Comparison of ENCODE assay signal across 8 cellular contexts in genomic region chr7:139341776-139342244, GRCh38. TPM values are rescaled to one million over a fixed set of nuclear protein-coding genes. Genes with fewer than 3 reads are reported as not detected.
DNase-seq lines count a peak whose midpoint lies in the region; ATAC-seq and TF ChIP-seq lines count a peak whose summit lies in the region.

No MANE protein-coding gene starts in this region.

- no peak for ATAC-seq in naive thymus-derived CD4-positive, alpha-beta T cell
- ATAC-seq in HG02623 (IDR thresholded peaks at IDR 0.05; ENCODE audit: unreplicated experiment) (no peak), GM19463 (IDR thresholded peaks at IDR 0.05; ENCODE audit: unreplicated experiment) (no peak)

- H3K36me3 ChIP-seq in GM06990 (ENCODE audit: control insufficient read depth, insufficient read depth, low read length), result peaks cover 2% of the 10 kb centered on the region
- H3K36me3 ChIP-seq in naive thymus-derived CD4-positive, alpha-beta T cell (ENCODE audit: control insufficient read depth in 2 of 3, insufficient read depth in 3 of 3, low read length in 3 of 3), result peaks cover 0 to 13% (median 0%) of the 10 kb centered on the region in 3 experiments

- intact Hi-C loops in naive thymus-derived CD4-positive, alpha-beta T cell (cut with micrococcal nuclease), result loop anchor here (1.0 to 10.0 kb wide), 16 partner anchors 52 to 1583 kb away; partner anchors contain the start of genes BRAF (in 2 of the 2), PARP12 (in 2 of the 2), TRIM24 (in 2 of the 2) and CREB3L2 (in 1 of the 2)

- H3K4me3 ChIP-seq in GM06990 (replicated peaks; ENCODE audit: low read depth, low read length) (peak overlapping the region; percentile 76), choroid plexus epithelial cell (ENCODE audit: low read depth, low read length) (peak overlapping the region; percentile 78)
- peak overlapping the region; percentile 95 for H3K4me3 ChIP-seq in naive thymus-derived CD4-positive, alpha-beta T cell (ENCODE audit: low read length)

- H3K4me1 ChIP-seq in naive thymus-derived CD4-positive, alpha-beta T cell (ENCODE audit: control insufficient read depth in 2 of 2, insufficient read depth in 2 of 2, low read length in 2 of 2), result peaks cover 11 to 13% of the 10 kb centered on the region in 2 donors

- H3K36me3 Mint-ChIP-seq in naive thymus-derived CD4-positive, alpha-beta T cell, result peaks cover 9 to 25% (median 13%) of the 10 kb centered on the region in 5 donors

- H3K4me3 Mint-ChIP-seq in naive thymus-derived CD4-positive, alpha-beta T cell, result peak overlapping the region; percentile 93 to 100 (median 98)

- TF ChIP-seq CTCF in GM06990 (IDR thresholded peaks at IDR 0.05; ENCODE audit: insufficient read depth, low read length, poor library complexity, severe bottlenecking) (no peak), choroid plexus epithelial cell (conservative IDR thresholded peaks at IDR 0.05; ENCODE audit: low read depth, low read length) (no peak)

- no peak for TF ChIP-seq EP300 in Ishikawa (IDR thresholded peaks at IDR 0.05; ENCODE audit: borderline replicate concordance)

- POLR2A ChIA-PET in naive thymus-derived CD4-positive, alpha-beta T cell (lab: Charles Lee), result interaction anchor here (3.4 to 6.0 kb wide), 2 partner anchors 14 to 18 kb away, joined by 20 to 47 read pairs; partner anchors contain the start of gene LUC7L2

- H3K27ac Mint-ChIP-seq in naive thymus-derived CD4-positive, alpha-beta T cell, result peak overlapping the region; percentile 98 to 100 (median 100)

- no peaks in the 10 kb centered on the region for H3K9me3 ChIP-seq in naive thymus-derived CD4-positive, alpha-beta T cell (ENCODE audit: control insufficient read depth in 2 of 3, low read length in 3 of 3)

- peak overlapping the region; percentile 100 for H3K27ac ChIP-seq in naive thymus-derived CD4-positive, alpha-beta T cell (ENCODE audit: low read depth, low read length)

- H3K9me3 Mint-ChIP-seq in naive thymus-derived CD4-positive, alpha-beta T cell, result peaks cover 0 to 16% (median 6%) of the 10 kb centered on the region in 11 donors

- no peaks in the 10 kb centered on the region for H3K27me3 ChIP-seq in GM06990 (replicated peaks; ENCODE audit: control insufficient read depth, insufficient read depth, low read length)
- H3K27me3 ChIP-seq in naive thymus-derived CD4-positive, alpha-beta T cell (ENCODE audit: control insufficient read depth in 2 of 2, insufficient read depth in 2 of 2, low read length in 2 of 2), result no peaks in the 10 kb centered on the region

- no peak for TF ChIP-seq RAD21 in Ishikawa (IDR thresholded peaks at IDR 0.05; ENCODE audit: low read depth)

- no peak for DNase-seq in GM06990 (ENCODE audit: extremely low read depth, insufficient read length)
- DNase-seq in choroid plexus epithelial cell (ENCODE audit: low read depth), result no peak
- DNase-seq in naive thymus-derived CD4-positive, alpha-beta T cell, result peak in 2 of 9 donors; percentile 3 to 13
- DNase-seq in midbrain (lab: John Stamatoyannopoulos, UW), result no peak
- no peak for DNase-seq in stimulated activated CD4-positive, alpha-beta T cell treated with anti-CD3 and anti-CD28 coated beads, Interleukin-4, amount 100 ng/mL, for 24 hours

- CTCF ChIA-PET in naive thymus-derived CD4-positive, alpha-beta T cell (lab: Charles Lee), result no interaction called here

- H3K4me1 Mint-ChIP-seq in naive thymus-derived CD4-positive, alpha-beta T cell, result peaks cover 12 to 55% (median 39%) of the 10 kb centered on the region in 7 donors

- H3K27me3 Mint-ChIP-seq in naive thymus-derived CD4-positive, alpha-beta T cell, result peaks cover 0 to 9% (median 5%) of the 10 kb centered on the region in 5 donors

TF ChIP-seq in Ishikawa, 13 proteins besides CTCF, POLR2A, EP300 and RAD21:
- TF ChIP-seq ZBTB7A (IDR thresholded peaks at IDR 0.05; ENCODE audit: low read depth) (no peak), TEAD4 (IDR thresholded peaks at IDR 0.05) (no peak), YY1 (IDR thresholded peaks at IDR 0.05; ENCODE audit: low read depth) (0 out of 2 replicates have a peak, but pooled peaks have one; percentile 11)
TF ChIP-seq in Ishikawa: peak in this region for 1.

RNA-seq across cellular contexts. Expression of gene FMC1, which starts 0.7 kb away (rescaled TPM):
- total RNA-seq in naive thymus-derived CD4-positive, alpha-beta T cell, result 1 to 10 TPM; 2.0 to 7.9 (median 5.1) TPM
- 10 to 100 TPM; 27.7 to 52.2 TPM for polyA plus RNA-seq in naive thymus-derived CD4-positive, alpha-beta T cell

RNA-seq across cellular contexts. Expression of gene LUC7L2, which starts 17.9 kb away (rescaled TPM):
- 100 to 1,000 TPM; 116 to 183 (median 150) TPM for total RNA-seq in naive thymus-derived CD4-positive, alpha-beta T cell
- polyA plus RNA-seq in naive thymus-derived CD4-positive, alpha-beta T cell, result 10 to 100 TPM; 59.6 to 90.6 TPM
